8 cellular contexts compared by ENCODE assay signal in the genomic region with DNA sequence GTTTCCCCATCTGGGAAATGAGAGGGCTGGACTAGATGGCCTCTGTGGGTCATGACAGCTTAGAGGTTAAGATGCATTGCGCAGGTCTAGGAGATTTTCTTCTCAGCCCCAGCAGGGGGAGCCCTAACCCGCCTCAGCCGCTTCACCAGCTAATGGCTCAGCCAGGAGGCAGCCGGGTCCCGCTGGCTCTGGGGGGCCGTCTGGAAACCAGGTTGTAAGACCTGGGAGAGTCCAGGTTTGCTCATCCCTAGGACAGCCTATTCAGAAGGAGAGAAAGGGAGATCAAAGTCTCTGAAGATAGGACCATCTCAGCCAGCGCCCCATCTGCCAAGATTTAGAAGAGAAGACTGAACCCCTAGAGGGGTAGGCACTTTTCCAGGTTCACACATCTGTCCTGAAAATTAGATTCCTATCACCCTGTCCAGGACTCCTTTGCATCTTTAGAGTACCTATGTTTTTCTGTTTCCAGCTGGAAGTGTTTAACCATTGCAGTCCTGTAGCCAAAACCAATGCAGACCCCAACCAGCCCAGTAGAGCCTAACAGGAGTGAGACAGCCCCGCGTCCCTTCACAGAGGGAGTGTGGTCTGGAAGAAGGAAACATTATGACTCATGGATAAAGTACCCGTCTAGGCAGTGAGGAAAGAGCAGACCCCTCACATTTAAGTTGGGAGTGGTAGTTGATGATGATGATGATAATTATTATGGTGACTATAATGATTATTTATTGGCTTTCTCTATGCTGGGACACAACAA. TPM values are rescaled to one million over a fixed set of nuclear protein-coding genes. Genes with fewer than 3 reads are reported as not detected.
DNase-seq lines count a peak whose midpoint lies in the region; ATAC-seq and TF ChIP-seq lines count a peak whose summit lies in the region.

No MANE protein-coding gene starts in this region.

- H3K4me3 ChIP-seq in RWPE2 (ENCODE audit: severe bottlenecking) (no peak overlapping the region), testis (no peak overlapping the region)

- intact Hi-C loops in activated T-helper 2 cell treated with anti-CD3 and anti-CD28 coated beads, Interferon-gamma antibody, Interleukin-2, Interleukin-4, amounts not matched to agents 10 μg/mL and 5 μg/mL and 100 μg/mL, durations not matched to agents 14 hours and 24 hours and 36 hours (cut with micrococcal nuclease) = loop anchor here (1.0 to 5.0 kb wide), 4 partner anchors 81 to 483 kb away; partner anchors contain the start of genes ATOX1 and G3BP1
- intact Hi-C loops in testis (cut with DNase I; ENCODE audit: low total_unique reads) = loop anchor here (5.0 kb wide), 1 partner anchor 83 kb away; no protein-coding TSS in a partner anchor

- no peak for TF ChIP-seq POLR2A in testis (IDR thresholded peaks at IDR 0.05)

- H3K9me3 ChIP-seq in RWPE2 (ENCODE audit: severe bottlenecking) = no peaks in the 10 kb centered on the region
- H3K9me3 ChIP-seq in testis = no peaks in the 10 kb centered on the region

- peaks cover 18% of the 10 kb centered on the region for H3K27me3 Mint-ChIP-seq in activated T-helper 2 cell treated with anti-CD3 and anti-CD28 coated beads, Interferon-gamma antibody, Interleukin-2, Interleukin-4, amounts not matched to agents 10 μg/mL and 5 μg/mL and 100 μg/mL, durations not matched to agents 14 hours and 24 hours and 36 hours (ENCODE audit: low read depth)

- no peak overlapping the region for H3K4me3 Mint-ChIP-seq in activated T-helper 2 cell treated with anti-CD3 and anti-CD28 coated beads, Interferon-gamma antibody, Interleukin-2, Interleukin-4, amounts not matched to agents 10 μg/mL and 5 μg/mL and 100 μg/mL, durations not matched to agents 14 hours and 24 hours and 36 hours (ENCODE audit: low read depth)

- DNase-seq in ELR (ENCODE audit: low read depth) (peak; percentile 84), LHCN-M2 (ENCODE audit: low read depth) (peak; percentile 78), RWPE2 (ENCODE audit: low spot score) (no peak), foreskin melanocyte (peak; percentile 50), omental fat pad (ENCODE audit: low spot score) (no peak), testis (peak; percentile 80)
- DNase-seq in activated T-helper 2 cell treated with anti-CD3 and anti-CD28 coated beads, Interferon-gamma antibody, Interleukin-2, Interleukin-4, amounts not matched to agents 10 μg/mL and 5 μg/mL and 100 μg/mL, durations not matched to agents 14 hours and 24 hours and 36 hours (ENCODE audit: low spot score) = peak; percentile 60

- H3K27ac ChIP-seq in RWPE2 (ENCODE audit: poor library complexity, severe bottlenecking) (no peak overlapping the region), testis (peak overlapping the region in 1 of 2 donors; percentile 55)

- 20 to 22% methylated on average over 10 of the region's 10 CpGs for WGBS in testis, 2 donors

- H3K4me1 Mint-ChIP-seq in activated T-helper 2 cell treated with anti-CD3 and anti-CD28 coated beads, Interferon-gamma antibody, Interleukin-2, Interleukin-4, amounts not matched to agents 10 μg/mL and 5 μg/mL and 100 μg/mL, durations not matched to agents 14 hours and 24 hours and 36 hours (ENCODE audit: low read depth) = peaks cover 10% of the 10 kb centered on the region

- TF ChIP-seq CTCF in RWPE2 (IDR thresholded peaks at IDR 0.05; ENCODE audit: poor library complexity, severe bottlenecking) = peak; percentile 99
- peak in 2 of 3 donors; percentile 74 to 89 for TF ChIP-seq CTCF in omental fat pad (IDR thresholded peaks at IDR 0.05)
- peak; percentile 83 to 90 (median 87) for TF ChIP-seq CTCF in testis (IDR thresholded peaks at IDR 0.05)

- H3K9me3 Mint-ChIP-seq in activated T-helper 2 cell treated with anti-CD3 and anti-CD28 coated beads, Interferon-gamma antibody, Interleukin-2, Interleukin-4, amounts not matched to agents 10 μg/mL and 5 μg/mL and 100 μg/mL, durations not matched to agents 14 hours and 24 hours and 36 hours = no peaks in the 10 kb centered on the region

- peaks cover 24% of the 10 kb centered on the region for H3K36me3 ChIP-seq in RWPE2 (ENCODE audit: low read depth)
- H3K36me3 ChIP-seq in testis (ENCODE audit: low read depth, missing control alignments) = no peaks in the 10 kb centered on the region

- no peaks in the 10 kb centered on the region for H3K27me3 ChIP-seq in RWPE2 (ENCODE audit: insufficient read depth, poor library complexity, severe bottlenecking)
- no peaks in the 10 kb centered on the region for H3K27me3 ChIP-seq in testis

- no peaks in the 10 kb centered on the region for H3K36me3 Mint-ChIP-seq in activated T-helper 2 cell treated with anti-CD3 and anti-CD28 coated beads, Interferon-gamma antibody, Interleukin-2, Interleukin-4, amounts not matched to agents 10 μg/mL and 5 μg/mL and 100 μg/mL, durations not matched to agents 14 hours and 24 hours and 36 hours (ENCODE audit: low read depth)

- ATAC-seq in GM21825 (IDR thresholded peaks at IDR 0.05; ENCODE audit: unreplicated experiment) = peak; percentile 54
- peak; percentile 87 for ATAC-seq in RWPE2 (ENCODE audit: low read depth)
- peak; percentile 87 for ATAC-seq in omental fat pad (ENCODE audit: low FRiP score)

- no peak overlapping the region for H3K27ac Mint-ChIP-seq in activated T-helper 2 cell treated with anti-CD3 and anti-CD28 coated beads, Interferon-gamma antibody, Interleukin-2, Interleukin-4, amounts not matched to agents 10 μg/mL and 5 μg/mL and 100 μg/mL, durations not matched to agents 14 hours and 24 hours and 36 hours

- H3K4me1 ChIP-seq in RWPE2 (ENCODE audit: insufficient read depth, poor library complexity, severe bottlenecking) (peaks cover 4% of the 10 kb centered on the region), testis (peaks cover 19% of the 10 kb centered on the region)

RNA-seq across cellular contexts. Expression of gene SPARC, which starts 27.5 kb away (rescaled TPM):
- total RNA-seq in LHCN-M2 (2014; rRNA removed) (797 and 1,163 TPM in 2 replicates), omental fat pad (1,000 to 10,000 TPM in 1 of 4 donors, 100 to 1,000 TPM in 3; 579 to 1,303 (median 656) TPM), testis (1,000 to 10,000 TPM; 1,884 to 2,585 TPM)
- 2,613 TPM for polyA plus RNA-seq in LHCN-M2 (2012)
- total RNA-seq in activated T-helper 2 cell treated with anti-CD3 and anti-CD28 coated beads, Interferon-gamma antibody, Interleukin-2, Interleukin-4, amounts not matched to agents 10 μg/mL and 5 μg/mL and 100 μg/mL, durations not matched to agents 14 hours and 24 hours and 36 hours = 0.43 TPM in 1 of 2 replicates, not detected in the other
- 3,080 TPM for polyA plus RNA-seq in testis (ENCODE audit: insufficient read depth, low read depth, low replicate concordance)

Comparison
In these comparisons a context has a peak if more than half of its experiments do, and no peak if none do; other contexts are left out.
1. DNase-seq: peak in ELR (single experiment), LHCN-M2 (single experiment), activated T-helper 2 cell treated with anti-CD3 and anti-CD28 coated beads, Interferon-gamma antibody, Interleukin-2, Interleukin-4, amounts not matched to agents 10 μg/mL and 5 μg/mL and 100 μg/mL, durations not matched to agents 14 hours and 24 hours and 36 hours (single experiment), foreskin melanocyte (single experiment) and testis (single experiment); none in RWPE2 (single experiment) and omental fat pad (single experiment).
2. RNA of gene SPARC, which starts 27.5 kb away (total RNA-seq): 1,884 to 2,585 TPM in testis, 797 to 1,163 TPM in LHCN-M2 and 579 to 1,303 TPM in omental fat pad; 0.43 TPM in activated T-helper 2 cell treated with anti-CD3 and anti-CD28 coated beads, Interferon-gamma antibody, Interleukin-2, Interleukin-4, amounts not matched to agents 10 μg/mL and 5 μg/mL and 100 μg/mL, durations not matched to agents 14 hours and 24 hours and 36 hours; every median in the first group is over 100 times any median in the second.
3. Peak in every context shown above with its lines, with median percentiles within 50 percentile points of each other: ATAC-seq and CTCF ChIP-seq.